ENCODE assay signal across 1 cellular context in genomic region chr1:112703706-112704105, GRCh38.
TF ChIP-seq lines count a peak whose summit lies in the region.

No MANE protein-coding gene starts in this region.

TF ChIP-seq in K562, 482 proteins besides CTCF, POLR2A, EP300 and RAD21:
- TF ChIP-seq KDM5B (IDR thresholded peaks at IDR 0.05; ENCODE audit: insufficient replicate concordance, low read depth, low read length) (peak; percentile 33), ZNF197 (CRISPR knock-in tag; IDR thresholded peaks at IDR 0.05; ENCODE audit: low read depth) (no peak)
